Comparison of ENCODE assay signal across 11 cellular contexts in the genomic region with DNA sequence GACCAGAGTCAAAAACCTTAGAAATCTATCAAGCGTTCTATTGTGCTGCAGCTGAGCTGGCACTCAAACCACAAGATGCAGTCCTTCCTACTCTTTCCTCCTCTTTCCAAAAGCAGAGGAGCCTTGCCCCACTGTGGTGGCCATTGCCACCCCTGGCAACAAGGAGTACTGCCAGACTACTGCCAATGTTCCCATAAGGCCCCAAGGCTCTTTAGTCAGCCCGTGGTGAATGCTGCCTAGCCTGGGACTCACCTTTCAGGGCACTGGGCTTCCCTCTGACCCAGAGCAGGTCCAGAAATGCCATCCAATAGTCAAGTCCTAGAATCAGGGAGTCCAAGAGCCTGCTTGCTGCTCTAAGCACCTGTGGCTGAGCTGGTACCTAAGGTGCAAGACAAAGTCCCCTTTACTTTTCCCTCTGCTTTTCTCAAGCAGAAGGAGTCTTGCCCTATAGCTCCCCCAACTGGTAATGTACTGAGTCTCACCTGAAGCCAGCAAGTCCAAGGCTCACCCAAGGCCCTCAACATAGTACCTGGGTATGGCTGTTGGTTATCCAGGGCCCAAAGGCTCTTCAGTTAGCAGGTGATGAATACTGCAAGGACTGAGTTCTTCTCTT.
A peak's percentile ranks its signal among the peaks of the same experiment; 100 is the strongest.
DNase-seq lines count a peak whose midpoint lies in the region; ATAC-seq and TF ChIP-seq lines count a peak whose summit lies in the region.
"Had no signal": no experiment of that assay in that cellular context is flagged by ENCODE, and none has a peak within 500 bp of the region (broad histone marks: within the 10 kb centered on the region; RNA-seq: fewer than 3 reads in every experiment).

No MANE protein-coding gene starts in this region.

- H3K36me3 ChIP-seq in effector memory CD4-positive, alpha-beta T cell (ENCODE audit: control insufficient read depth, insufficient read depth, low read length), result no peaks in the 10 kb centered on the region

- H3K4me1 Mint-ChIP-seq in osteocyte (ENCODE audit: unreplicated experiment), result peaks cover 2% of the 10 kb centered on the region
- no peaks in the 10 kb centered on the region for H3K4me1 Mint-ChIP-seq in activated T-helper 1 cell treated with anti-CD3 and anti-CD28 coated beads, Interleukin-12 subunit alpha, Interleukin-12 subunit beta, Interleukin-2, Interleukin-4 antibody, amounts not matched to agents 30 ng/mL and 10 ng/mL and 1 ng/mL, durations not matched to agents 14 hours and 24 hours and 36 hours (ENCODE audit: low read depth)

- H3K27me3 ChIP-seq in effector memory CD4-positive, alpha-beta T cell (replicated peaks; ENCODE audit: control insufficient read depth, insufficient read depth, low read length, poor library complexity, severe bottlenecking), result no peaks in the 10 kb centered on the region
- H3K27me3 ChIP-seq: dorsolateral prefrontal cortex had no signal

- H3K27me3 Mint-ChIP-seq in osteocyte (ENCODE audit: unreplicated experiment), result no peaks in the 10 kb centered on the region
- H3K27me3 Mint-ChIP-seq in activated T-helper 1 cell treated with anti-CD3 and anti-CD28 coated beads, Interleukin-12 subunit alpha, Interleukin-12 subunit beta, Interleukin-2, Interleukin-4 antibody, amounts not matched to agents 30 ng/mL and 10 ng/mL and 1 ng/mL, durations not matched to agents 14 hours and 24 hours and 36 hours (ENCODE audit: insufficient read depth), result no peaks in the 10 kb centered on the region

- no peak overlapping the region for H3K4me3 ChIP-seq in epithelial cell of esophagus (ENCODE audit: low read length)
- no peak overlapping the region for H3K4me3 ChIP-seq in effector memory CD4-positive, alpha-beta T cell (ENCODE audit: insufficient read depth, low read depth, low read length, poor library complexity, severe bottlenecking)
- H3K4me3 ChIP-seq: dorsolateral prefrontal cortex had no signal

- no peak overlapping the region for H3K27ac ChIP-seq in effector memory CD4-positive, alpha-beta T cell (ENCODE audit: insufficient read depth, low read length, poor library complexity, severe bottlenecking)
- H3K27ac ChIP-seq: dorsolateral prefrontal cortex had no signal

- no peaks in the 10 kb centered on the region for H3K9me3 ChIP-seq in effector memory CD4-positive, alpha-beta T cell (ENCODE audit: control insufficient read depth, low read length)

- H3K4me1 ChIP-seq in effector memory CD4-positive, alpha-beta T cell (ENCODE audit: control insufficient read depth, insufficient read depth, low read length, poor library complexity, severe bottlenecking), result no peaks in the 10 kb centered on the region

- intact Hi-C loops in activated T-helper 1 cell treated with anti-CD3 and anti-CD28 coated beads, Interleukin-12 subunit alpha, Interleukin-12 subunit beta, Interleukin-2, Interleukin-4 antibody, amounts not matched to agents 30 ng/mL and 10 ng/mL and 1 ng/mL, durations not matched to agents 14 hours and 24 hours and 36 hours (cut with micrococcal nuclease), result no loop called here

- no peak overlapping the region for H3K27ac Mint-ChIP-seq in osteocyte (ENCODE audit: unreplicated experiment)
- no peak overlapping the region for H3K27ac Mint-ChIP-seq in activated T-helper 1 cell treated with anti-CD3 and anti-CD28 coated beads, Interleukin-12 subunit alpha, Interleukin-12 subunit beta, Interleukin-2, Interleukin-4 antibody, amounts not matched to agents 30 ng/mL and 10 ng/mL and 1 ng/mL, durations not matched to agents 14 hours and 24 hours and 36 hours

- TF ChIP-seq CTCF in GM12872 (IDR thresholded peaks at IDR 0.05; ENCODE audit: insufficient read depth, low read depth, low read length), result peak; percentile 42; the same call in 2 of the 3 replicates
- peak; percentile 73 for TF ChIP-seq CTCF in epithelial cell of esophagus (IDR thresholded peaks at IDR 0.05; ENCODE audit: insufficient read depth, low read depth, low read length, missing control alignments)
- peak; percentile 44 for TF ChIP-seq CTCF in osteocyte (IDR thresholded peaks at IDR 0.05)

- peaks cover 33% of the 10 kb centered on the region for H3K9me3 Mint-ChIP-seq in osteocyte (ENCODE audit: unreplicated experiment)
- H3K9me3 Mint-ChIP-seq in activated T-helper 1 cell treated with anti-CD3 and anti-CD28 coated beads, Interleukin-12 subunit alpha, Interleukin-12 subunit beta, Interleukin-2, Interleukin-4 antibody, amounts not matched to agents 30 ng/mL and 10 ng/mL and 1 ng/mL, durations not matched to agents 14 hours and 24 hours and 36 hours, result peaks cover 3% of the 10 kb centered on the region

- DNase-seq in NCI-H226 (peak; percentile 20), epithelial cell of esophagus (ENCODE audit: low read depth) (peak; percentile 78), osteocyte (ENCODE audit: extremely low spot score, unreplicated experiment) (no peak), KG1 (lab: John Stamatoyannopoulos, UW) (no peak)
- no peak for DNase-seq in activated T-helper 1 cell treated with anti-CD3 and anti-CD28 coated beads, Interleukin-12 subunit alpha, Interleukin-12 subunit beta, Interleukin-2, Interleukin-4 antibody, amounts not matched to agents 30 ng/mL and 10 ng/mL and 1 ng/mL, durations not matched to agents 14 hours and 24 hours and 36 hours (ENCODE audit: low spot score)
- no peak for DNase-seq in effector memory CD4-positive, alpha-beta T cell
- DNase-seq: dorsolateral prefrontal cortex; midbrain; stimulated activated CD4-positive, alpha-beta T cell treated with anti-CD3 and anti-CD28 coated beads, Interleukin-4, amount 100 ng/mL, for 24 hours had no signal

- ATAC-seq in HG03439 (IDR thresholded peaks at IDR 0.05; ENCODE audit: unreplicated experiment), result no peak

- H3K36me3 Mint-ChIP-seq in osteocyte (ENCODE audit: unreplicated experiment), result peaks cover 7% of the 10 kb centered on the region
- no peaks in the 10 kb centered on the region for H3K36me3 Mint-ChIP-seq in activated T-helper 1 cell treated with anti-CD3 and anti-CD28 coated beads, Interleukin-12 subunit alpha, Interleukin-12 subunit beta, Interleukin-2, Interleukin-4 antibody, amounts not matched to agents 30 ng/mL and 10 ng/mL and 1 ng/mL, durations not matched to agents 14 hours and 24 hours and 36 hours (ENCODE audit: low read depth)

- H3K4me3 Mint-ChIP-seq in osteocyte (ENCODE audit: unreplicated experiment), result no peak overlapping the region
- no peak overlapping the region for H3K4me3 Mint-ChIP-seq in activated T-helper 1 cell treated with anti-CD3 and anti-CD28 coated beads, Interleukin-12 subunit alpha, Interleukin-12 subunit beta, Interleukin-2, Interleukin-4 antibody, amounts not matched to agents 30 ng/mL and 10 ng/mL and 1 ng/mL, durations not matched to agents 14 hours and 24 hours and 36 hours

Comparison
In these comparisons a context has a peak if more than half of its experiments do, and no peak if none do; other contexts are left out.
1. DNase-seq: peak in NCI-H226 (single experiment) and epithelial cell of esophagus (single experiment); none in osteocyte (single experiment), activated T-helper 1 cell treated with anti-CD3 and anti-CD28 coated beads, Interleukin-12 subunit alpha, Interleukin-12 subunit beta, Interleukin-2, Interleukin-4 antibody, amounts not matched to agents 30 ng/mL and 10 ng/mL and 1 ng/mL, durations not matched to agents 14 hours and 24 hours and 36 hours (single experiment), effector memory CD4-positive, alpha-beta T cell (0 of 3) and KG1 (single experiment).
2. Peak in every context shown above with its lines, with median percentiles within 50 percentile points of each other: CTCF ChIP-seq.